ENCODE assay signal across 1 cellular context in the genomic region with DNA sequence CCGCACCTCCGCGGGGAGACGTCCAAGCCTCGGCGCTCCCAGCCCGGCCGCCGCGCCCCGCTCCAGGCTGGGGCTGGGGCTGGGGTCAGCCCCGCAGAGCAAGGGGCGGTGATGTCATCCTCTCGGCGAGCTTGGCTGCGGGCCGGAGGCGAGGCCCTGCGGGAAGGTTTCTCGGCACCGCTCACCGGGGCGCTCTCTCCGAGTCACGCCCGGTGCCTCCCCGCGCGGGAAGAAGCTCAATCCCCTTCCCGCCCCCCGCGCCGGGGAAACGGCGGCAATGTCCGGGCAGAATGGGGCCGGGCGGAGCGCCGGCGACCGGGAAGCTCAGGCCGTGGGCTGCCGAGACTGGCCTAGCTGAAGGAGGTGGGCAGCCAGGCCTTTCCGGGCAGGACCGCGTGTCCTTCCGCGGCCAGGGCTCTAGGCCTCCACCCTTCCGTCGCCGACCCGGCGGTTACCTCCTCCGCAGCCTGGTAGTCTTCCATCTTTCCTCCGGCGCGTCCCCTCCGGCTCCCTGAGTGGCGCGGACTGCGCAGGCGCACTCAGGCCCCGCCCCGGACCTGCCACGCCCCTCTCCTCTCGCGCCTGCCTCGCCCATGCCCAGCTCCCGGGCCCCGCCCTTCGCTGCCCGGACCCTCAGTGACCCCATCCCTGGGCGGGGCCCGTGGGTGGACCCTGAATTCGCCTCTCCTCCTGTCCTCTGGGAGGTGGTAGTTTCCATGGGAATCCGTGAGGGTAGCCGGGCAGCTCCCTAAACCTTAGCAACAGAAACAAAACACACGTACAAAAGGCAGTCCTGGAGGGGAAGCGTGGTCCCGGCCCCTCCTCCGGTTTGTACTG.
TF ChIP-seq lines count a peak whose summit lies in the region.

DYNLT1 (minus strand) TSS at position 517 of the 837 bp plus-strand sequence; CDS start at position 482, 35 bp downstream.

TF ChIP-seq in HepG2, 621 proteins besides CTCF, POLR2A, EP300 and RAD21 (continued from another document and continues in another):
- TF ChIP-seq, protein P1, sequence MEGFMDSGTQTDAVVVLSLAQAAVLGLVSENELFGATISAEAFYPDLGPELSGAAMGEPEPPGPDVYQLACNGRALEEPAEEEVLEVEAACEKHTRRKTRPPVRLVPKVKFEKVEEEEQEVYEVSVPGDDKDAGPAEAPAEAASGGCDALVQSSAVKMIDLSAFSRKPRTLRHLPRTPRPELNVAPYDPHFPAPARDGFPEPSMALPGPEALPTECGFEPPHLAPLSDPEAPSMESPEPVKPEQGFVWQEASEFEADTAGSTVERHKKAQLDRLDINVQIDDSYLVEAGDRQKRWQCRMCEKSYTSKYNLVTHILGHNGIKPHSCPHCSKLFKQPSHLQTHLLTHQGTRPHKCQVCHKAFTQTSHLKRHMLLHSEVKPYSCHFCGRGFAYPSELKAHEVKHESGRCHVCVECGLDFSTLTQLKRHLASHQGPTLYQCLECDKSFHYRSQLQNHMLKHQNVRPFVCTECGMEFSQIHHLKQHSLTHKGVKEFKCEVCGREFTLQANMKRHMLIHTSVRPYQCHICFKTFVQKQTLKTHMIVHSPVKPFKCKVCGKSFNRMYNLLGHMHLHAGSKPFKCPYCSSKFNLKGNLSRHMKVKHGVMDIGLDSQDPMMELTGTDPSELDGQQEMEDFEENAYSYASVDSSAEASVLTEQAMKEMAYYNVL (CRISPR knock-in tag; IDR thresholded peaks at IDR 0.05; ENCODE audit: borderline replicate concordance): peak; percentile 73; the same call in 1 of the 2 replicates
- peak; percentile 83 for TF ChIP-seq RFXAP (CRISPR knock-in tag; IDR thresholded peaks at IDR 0.05; ENCODE audit: borderline replicate concordance)
- peak; percentile 53 for TF ChIP-seq MED1 (CRISPR knock-in tag; IDR thresholded peaks at IDR 0.05)
- no peak for TF ChIP-seq ZNF101 (CRISPR knock-in tag; IDR thresholded peaks at IDR 0.05; ENCODE audit: borderline replicate concordance, low read depth)
- no peak for TF ChIP-seq PBX2 (CRISPR knock-in tag; IDR thresholded peaks at IDR 0.05)
- TF ChIP-seq NFKBIZ (CRISPR knock-in tag; IDR thresholded peaks at IDR 0.05): no peak; the same call in 1 of the 2 replicates
- TF ChIP-seq ZNF296 (CRISPR knock-in tag; conservative IDR thresholded peaks at IDR 0.05): no peak
- TF ChIP-seq AFF4 (CRISPR knock-in tag; IDR thresholded peaks at IDR 0.05): no peak
- TF ChIP-seq GTF2F1 (IDR thresholded peaks at IDR 0.05; ENCODE audit: low read length): no peak
- TF ChIP-seq ELF4 (CRISPR knock-in tag; IDR thresholded peaks at IDR 0.05; ENCODE audit: borderline replicate concordance): no peak; the same call in 1 of the 2 replicates
- TF ChIP-seq MIXL1 (CRISPR knock-in tag; IDR thresholded peaks at IDR 0.05): no peak
- peak; percentile 97 for TF ChIP-seq ZNF776 (CRISPR knock-in tag; IDR thresholded peaks at IDR 0.05)
- no peak for TF ChIP-seq ZNF367 (CRISPR knock-in tag; IDR thresholded peaks at IDR 0.05; ENCODE audit: borderline replicate concordance)
- no peak for TF ChIP-seq LBX2 (CRISPR knock-in tag; IDR thresholded peaks at IDR 0.05; ENCODE audit: borderline replicate concordance)
- no peak; the same call in 1 of the 2 replicates for TF ChIP-seq ATF6 (CRISPR knock-in tag; conservative IDR thresholded peaks at IDR 0.05)
- peak; percentile 35 for TF ChIP-seq TAF15 (IDR thresholded peaks at IDR 0.05; ENCODE audit: low read depth, low read length, poor library complexity, severe bottlenecking)
- peak; percentile 1 for TF ChIP-seq ELF3 (CRISPR knock-in tag; IDR thresholded peaks at IDR 0.05)
- no peak for TF ChIP-seq NKX3-1 (CRISPR knock-in tag; IDR thresholded peaks at IDR 0.05)
- TF ChIP-seq, protein P2, sequence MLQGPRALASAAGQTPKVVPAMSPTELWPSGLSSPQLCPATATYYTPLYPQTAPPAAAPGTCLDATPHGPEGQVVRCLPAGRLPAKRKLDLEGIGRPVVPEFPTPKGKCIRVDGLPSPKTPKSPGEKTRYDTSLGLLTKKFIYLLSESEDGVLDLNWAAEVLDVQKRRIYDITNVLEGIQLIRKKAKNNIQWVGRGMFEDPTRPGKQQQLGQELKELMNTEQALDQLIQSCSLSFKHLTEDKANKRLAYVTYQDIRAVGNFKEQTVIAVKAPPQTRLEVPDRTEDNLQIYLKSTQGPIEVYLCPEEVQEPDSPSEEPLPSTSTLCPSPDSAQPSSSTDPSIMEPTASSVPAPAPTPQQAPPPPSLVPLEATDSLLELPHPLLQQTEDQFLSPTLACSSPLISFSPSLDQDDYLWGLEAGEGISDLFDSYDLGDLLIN (CRISPR knock-in tag; IDR thresholded peaks at IDR 0.05; ENCODE audit: borderline replicate concordance): no peak
- TF ChIP-seq SRY (CRISPR knock-in tag; IDR thresholded peaks at IDR 0.05): no peak; the same call in 1 of the 2 replicates
- TF ChIP-seq DDIT3 (CRISPR knock-in tag; IDR thresholded peaks at IDR 0.05): no peak
- 0 out of 2 replicates have a peak, but pooled peaks have one; percentile 28 for TF ChIP-seq HNRNPUL1 (IDR thresholded peaks at IDR 0.05; ENCODE audit: low read depth, low read length)
- TF ChIP-seq, protein P3, sequence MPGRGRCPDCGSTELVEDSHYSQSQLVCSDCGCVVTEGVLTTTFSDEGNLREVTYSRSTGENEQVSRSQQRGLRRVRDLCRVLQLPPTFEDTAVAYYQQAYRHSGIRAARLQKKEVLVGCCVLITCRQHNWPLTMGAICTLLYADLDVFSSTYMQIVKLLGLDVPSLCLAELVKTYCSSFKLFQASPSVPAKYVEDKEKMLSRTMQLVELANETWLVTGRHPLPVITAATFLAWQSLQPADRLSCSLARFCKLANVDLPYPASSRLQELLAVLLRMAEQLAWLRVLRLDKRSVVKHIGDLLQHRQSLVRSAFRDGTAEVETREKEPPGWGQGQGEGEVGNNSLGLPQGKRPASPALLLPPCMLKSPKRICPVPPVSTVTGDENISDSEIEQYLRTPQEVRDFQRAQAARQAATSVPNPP (CRISPR knock-in tag; IDR thresholded peaks at IDR 0.05): 0 out of 2 replicates have a peak, but pooled peaks have one; percentile 56
- TF ChIP-seq ZNF766 (CRISPR knock-in tag; IDR thresholded peaks at IDR 0.05; ENCODE audit: borderline replicate concordance): peak; percentile 75; the same call in 1 of the 2 replicates
- TF ChIP-seq SIX4 (CRISPR knock-in tag; IDR thresholded peaks at IDR 0.05): peak; percentile 12; the same call in 1 of the 2 replicates
- no peak; the same call in 1 of the 2 replicates for TF ChIP-seq ZFP1 (CRISPR knock-in tag; IDR thresholded peaks at IDR 0.05)
- TF ChIP-seq HNRNPL (IDR thresholded peaks at IDR 0.05; ENCODE audit: low read depth, low read length): peak; percentile 68; the same call in 1 of the 2 replicates
- no peak; the same call in 1 of the 2 replicates for TF ChIP-seq STAT6 (CRISPR knock-in tag; IDR thresholded peaks at IDR 0.05; ENCODE audit: borderline replicate concordance)
- TF ChIP-seq ZNF451 (CRISPR knock-in tag; IDR thresholded peaks at IDR 0.05): peak; percentile 84; the same call in 1 of the 2 replicates
- TF ChIP-seq ZNF709 (CRISPR knock-in tag; IDR thresholded peaks at IDR 0.05): peak; percentile 95
- no peak; the same call in 1 of the 2 replicates for TF ChIP-seq ZNF441 (CRISPR knock-in tag; IDR thresholded peaks at IDR 0.05; ENCODE audit: borderline replicate concordance)
- peak; percentile 87; the same call in 1 of the 2 replicates for TF ChIP-seq CCDC6 (CRISPR knock-in tag; IDR thresholded peaks at IDR 0.05)
- TF ChIP-seq DMTF1 (CRISPR knock-in tag; IDR thresholded peaks at IDR 0.05): no peak
- TF ChIP-seq SAP130 (CRISPR knock-in tag; IDR thresholded peaks at IDR 0.05; ENCODE audit: low read depth): peak; percentile 84
